22 cellular contexts compared by ENCODE assay signal in the genomic region with DNA sequence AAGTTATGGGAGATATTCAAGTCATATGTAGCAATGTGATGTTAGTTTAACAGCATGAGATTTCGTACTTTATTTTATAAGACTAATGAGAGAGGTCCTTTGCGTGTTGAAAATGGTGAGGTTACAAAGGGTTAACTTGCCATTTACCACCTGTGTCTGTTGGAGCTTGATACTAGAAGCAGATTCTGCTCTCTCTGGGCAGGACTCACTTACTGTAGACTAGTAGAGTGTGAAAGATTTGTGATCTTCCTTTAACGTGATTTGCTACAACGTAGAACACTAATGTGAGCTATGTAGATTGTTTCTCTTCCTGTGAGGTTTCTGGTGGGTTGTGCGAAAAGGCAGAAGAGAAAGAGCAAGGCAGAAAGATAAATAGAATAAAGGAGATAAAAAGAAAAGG. TPM values are rescaled to one million over a fixed set of nuclear protein-coding genes. Genes with fewer than 3 reads are reported as not detected.
A peak's percentile ranks its signal among the peaks of the same experiment; 100 is the strongest.
DNase-seq lines count a peak whose midpoint lies in the region; ATAC-seq and TF ChIP-seq lines count a peak whose summit lies in the region.
"Had no signal": no experiment of that assay in that cellular context is flagged by ENCODE, and none has a peak within 500 bp of the region (broad histone marks: within the 10 kb centered on the region; RNA-seq: fewer than 3 reads in every experiment).

No MANE protein-coding gene starts in this region.

- peaks cover 22% of the 10 kb centered on the region for H3K4me1 Mint-ChIP-seq in stimulated activated naive CD8-positive, alpha-beta T cell treated with anti-CD3 and anti-CD28 coated beads, Interleukin-15, Interleukin-2, amounts not matched to agents 100 ng/mL and 50 ng/mL, for 24 hours (ENCODE audit: low read depth)
- H3K4me1 Mint-ChIP-seq: mesothelial cell of epicardium had no signal

- no peaks in the 10 kb centered on the region for H3F3A ChIP-seq in SU-DHL-6 (ENCODE audit: insufficient read depth)

- no peak for TF ChIP-seq POLR2A in adrenal gland (IDR thresholded peaks at IDR 0.05)

- peak overlapping the region; percentile 44 for H3K9ac ChIP-seq in SU-DHL-6 (ENCODE audit: low read length)
- H3K9ac ChIP-seq: parathyroid adenoma had no signal

- intact Hi-C loops in adrenal gland (cut with DNase I) (no loop called here), mucosa of descending colon (cut with DNase I, micrococcal nuclease) (no loop called here)

- peak overlapping the region; percentile 44 for H3K4me3 ChIP-seq in SU-DHL-6 (ENCODE audit: insufficient read depth, low read length, poor library complexity, severe bottlenecking)
- no peak overlapping the region for H3K4me3 ChIP-seq in adrenal gland
- no peak overlapping the region for H3K4me3 ChIP-seq in mucosa of descending colon
- H3K4me3 ChIP-seq: breast epithelium, esophagus squamous epithelium, Peyer's patch had no signal

- ATAC-seq in stimulated activated naive CD8-positive, alpha-beta T cell treated with anti-CD3 and anti-CD28 coated beads, Interleukin-15, Interleukin-2, amounts not matched to agents 100 U/mL and 50 U/mL, for 24 hours: no peak
- ATAC-seq in HG02885 (IDR thresholded peaks at IDR 0.05; ENCODE audit: poor library complexity, unreplicated experiment) (peak; percentile 50), mucosa of descending colon (no peak)
- ATAC-seq: activated CD4-positive, CD25-positive, alpha-beta regulatory T cell treated with anti-CD3 and anti-CD28 coated beads, Interleukin-2, amount 50 U/mL, for 24 hours; heart right ventricle had no signal

- H3K27me3 ChIP-seq in SU-DHL-6 (ENCODE audit: low read length) (no peaks in the 10 kb centered on the region), adrenal gland (no peaks in the 10 kb centered on the region)
- H3K27me3 ChIP-seq: breast epithelium, esophagus squamous epithelium, heart right ventricle, Peyer's patch had no signal

- H2AFZ ChIP-seq in SU-DHL-6 (ENCODE audit: low read depth, low read length, severe bottlenecking): no peak overlapping the region
- H2AFZ ChIP-seq: parathyroid adenoma had no signal

- no peaks in the 10 kb centered on the region for H3K36me3 Mint-ChIP-seq in stimulated activated naive CD8-positive, alpha-beta T cell treated with anti-CD3 and anti-CD28 coated beads, Interleukin-15, Interleukin-2, amounts not matched to agents 100 ng/mL and 50 ng/mL, for 24 hours (ENCODE audit: low read depth)
- H3K36me3 Mint-ChIP-seq: activated naive CD8-positive, alpha-beta T cell treated with anti-CD3 and anti-CD28 coated beads for 36 hours; mesothelial cell of epicardium had no signal

- H3K27ac ChIP-seq in SU-DHL-6 (ENCODE audit: low read depth, low read length) (peak overlapping the region; percentile 70), adrenal gland (no peak overlapping the region)
- H3K27ac ChIP-seq: breast epithelium, esophagus squamous epithelium, parathyroid adenoma, Peyer's patch had no signal

- no peaks in the 10 kb centered on the region for H3K9me2 ChIP-seq in SU-DHL-6 (replicated peaks; ENCODE audit: insufficient read depth, low read length)

- peak overlapping the region; percentile 58 for H3K4me2 ChIP-seq in SU-DHL-6 (ENCODE audit: low read depth, low read length, poor library complexity, severe bottlenecking)

- TF ChIP-seq CTCF in SU-DHL-6 (IDR thresholded peaks at IDR 0.05; ENCODE audit: insufficient read depth, low read length, poor library complexity, severe bottlenecking): no peak
- no peak for TF ChIP-seq CTCF in adrenal gland (IDR thresholded peaks at IDR 0.05)
- no peak for TF ChIP-seq CTCF in mucosa of descending colon (IDR thresholded peaks at IDR 0.05)

- no peak for DNase-seq in stimulated activated naive CD8-positive, alpha-beta T cell treated with anti-CD3 and anti-CD28 coated beads, Interleukin-15, Interleukin-2, amounts not matched to agents 100 U/mL and 50 U/mL, for 24 hours
- DNase-seq in adrenal gland (no peak), mucosa of descending colon (no peak), HK-2 (ENCODE audit: unreplicated experiment) (no peak), putamen (ENCODE audit: low spot score) (no peak)
- DNase-seq: activated naive CD8-positive, alpha-beta T cell treated with anti-CD3 and anti-CD28 coated beads for 36 hours; COR-L47; esophagus squamous epithelium; heart right ventricle; kidney; NCI-H2081 treated with DMSO at 0.1 percent for 48 hours; NCI-H526; Peyer's patch; SW 1271 had no signal

- WGBS in adrenal gland, 4 donors: 76 to 84% (median 78%) methylated on average over 5 of the region's 5 CpGs

- peaks cover 13% of the 10 kb centered on the region; the same call in 1 of the 2 replicates for H3K79me2 ChIP-seq in SU-DHL-6 (ENCODE audit: insufficient read depth, low read length)
- H3K79me2 ChIP-seq: parathyroid adenoma had no signal

- H3K36me3 ChIP-seq in SU-DHL-6 (ENCODE audit: low read length) (no peaks in the 10 kb centered on the region), adrenal gland (replicated peaks in 1 of 2) (no peaks in the 10 kb centered on the region), mucosa of descending colon (ENCODE audit: low read depth) (no peaks in the 10 kb centered on the region)
- H3K36me3 ChIP-seq: breast epithelium, esophagus squamous epithelium, heart right ventricle, Peyer's patch had no signal

- no peaks in the 10 kb centered on the region for H4K20me1 ChIP-seq in SU-DHL-6 (ENCODE audit: low read depth, low read length)

- H3K9me3 ChIP-seq in SU-DHL-6 (ENCODE audit: insufficient read depth, low read length) (no peaks in the 10 kb centered on the region), adrenal gland (replicated peaks in 1 of 3) (no peaks in the 10 kb centered on the region), mucosa of descending colon (no peaks in the 10 kb centered on the region)
- H3K9me3 ChIP-seq: breast epithelium, esophagus squamous epithelium, heart right ventricle, Peyer's patch had no signal

- no peaks in the 10 kb centered on the region for H3K9me3 Mint-ChIP-seq in stimulated activated naive CD8-positive, alpha-beta T cell treated with anti-CD3 and anti-CD28 coated beads, Interleukin-15, Interleukin-2, amounts not matched to agents 100 ng/mL and 50 ng/mL, for 24 hours
- H3K9me3 Mint-ChIP-seq: activated naive CD8-positive, alpha-beta T cell treated with anti-CD3 and anti-CD28 coated beads for 36 hours; mesothelial cell of epicardium had no signal

- no peaks in the 10 kb centered on the region for H3K27me3 Mint-ChIP-seq in stimulated activated naive CD8-positive, alpha-beta T cell treated with anti-CD3 and anti-CD28 coated beads, Interleukin-15, Interleukin-2, amounts not matched to agents 100 ng/mL and 50 ng/mL, for 24 hours
- H3K27me3 Mint-ChIP-seq: activated naive CD8-positive, alpha-beta T cell treated with anti-CD3 and anti-CD28 coated beads for 36 hours had no signal

- no peak overlapping the region for H3K4me3 Mint-ChIP-seq in stimulated activated naive CD8-positive, alpha-beta T cell treated with anti-CD3 and anti-CD28 coated beads, Interleukin-15, Interleukin-2, amounts not matched to agents 100 ng/mL and 50 ng/mL, for 24 hours
- H3K4me3 Mint-ChIP-seq: activated naive CD8-positive, alpha-beta T cell treated with anti-CD3 and anti-CD28 coated beads for 36 hours; mesothelial cell of epicardium had no signal

- H3K27ac Mint-ChIP-seq in stimulated activated naive CD8-positive, alpha-beta T cell treated with anti-CD3 and anti-CD28 coated beads, Interleukin-15, Interleukin-2, amounts not matched to agents 100 ng/mL and 50 ng/mL, for 24 hours: peak overlapping the region; percentile 3
- H3K27ac Mint-ChIP-seq: activated naive CD8-positive, alpha-beta T cell treated with anti-CD3 and anti-CD28 coated beads for 36 hours; mesothelial cell of epicardium had no signal

- H3K4me1 ChIP-seq in adrenal gland (replicated peaks in 1 of 2): peaks cover 0 to 4% of the 10 kb centered on the region in 2 donors
- no peaks in the 10 kb centered on the region for H3K4me1 ChIP-seq in mucosa of descending colon (ENCODE audit: low read depth)
- H3K4me1 ChIP-seq: parathyroid adenoma, Peyer's patch had no signal

RNA-seq across cellular contexts. Expression of gene TP63, which starts 1.0 kb away (rescaled TPM):
- under 1 TPM in 7 of 8 donors, not detected in 1; 0.14 to 0.84 (median 0.54) TPM for total RNA-seq in adrenal gland
- under 1 TPM; 0.13 to 0.16 (median 0.15) TPM for polyA plus RNA-seq in adrenal gland
- under 1 TPM in 2 of 3 donors, not detected in 1; 0.31 to 0.57 TPM for total RNA-seq in mucosa of descending colon
- total RNA-seq: activated naive CD8-positive, alpha-beta T cell treated with anti-CD3 and anti-CD28 coated beads for 36 hours; M059J had no signal
